In the genomic region with DNA sequence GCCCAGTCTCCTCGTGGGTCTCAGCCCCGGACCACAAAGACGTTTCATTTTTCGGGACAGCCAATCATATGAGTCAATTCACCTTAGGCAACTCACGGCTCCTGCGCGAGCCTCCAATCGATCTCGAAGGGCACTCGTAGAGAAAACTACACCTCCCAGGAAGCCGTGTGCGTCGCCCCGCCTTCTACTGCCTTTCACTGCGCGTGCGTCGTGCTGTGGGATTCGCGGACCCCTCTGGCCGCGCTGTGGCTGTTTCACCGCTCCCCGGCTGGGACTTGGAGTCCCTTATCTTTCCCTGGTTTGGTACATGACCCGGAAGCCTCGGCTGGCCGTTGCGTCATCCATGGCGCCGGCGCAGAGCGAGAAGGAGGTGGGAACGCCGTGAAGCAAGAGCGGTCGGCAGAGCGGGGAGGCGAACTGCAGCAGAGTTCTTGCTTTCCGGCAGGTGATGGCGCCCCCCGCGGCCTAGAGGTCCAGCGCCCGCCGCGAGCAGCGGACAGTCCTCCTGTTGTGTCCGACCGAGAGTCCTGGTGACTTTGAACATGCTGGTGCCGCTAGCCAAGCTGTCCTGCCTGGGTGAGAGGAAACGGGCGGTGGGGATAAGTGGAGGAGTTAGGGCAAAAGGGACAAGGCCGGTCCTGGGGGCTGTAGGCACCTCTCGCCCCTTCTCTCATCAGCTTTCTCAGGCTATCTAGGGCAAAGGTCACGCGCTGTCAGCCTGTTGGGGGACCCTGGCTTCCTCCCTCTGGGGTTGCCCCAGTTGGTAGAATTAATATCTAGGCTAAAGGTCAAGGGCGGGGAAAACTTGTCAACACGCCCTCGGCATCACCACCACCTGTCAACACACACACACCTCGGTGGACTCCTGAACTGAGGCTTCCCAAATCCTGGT, we compare ENCODE assay signal across 1 cellular context.
A peak's percentile ranks its signal among the peaks of the same experiment; 100 is the strongest.
TF ChIP-seq lines count a peak whose summit lies in the region.

A gene (plus strand): TSS at position 382 of the 892 bp plus-strand sequence. CDS start 161 bp downstream, at position 543.

TF ChIP-seq in GM12878, 131 proteins besides CTCF, POLR2A, EP300 and RAD21 (continued from another document):
- TF ChIP-seq, protein P1, sequence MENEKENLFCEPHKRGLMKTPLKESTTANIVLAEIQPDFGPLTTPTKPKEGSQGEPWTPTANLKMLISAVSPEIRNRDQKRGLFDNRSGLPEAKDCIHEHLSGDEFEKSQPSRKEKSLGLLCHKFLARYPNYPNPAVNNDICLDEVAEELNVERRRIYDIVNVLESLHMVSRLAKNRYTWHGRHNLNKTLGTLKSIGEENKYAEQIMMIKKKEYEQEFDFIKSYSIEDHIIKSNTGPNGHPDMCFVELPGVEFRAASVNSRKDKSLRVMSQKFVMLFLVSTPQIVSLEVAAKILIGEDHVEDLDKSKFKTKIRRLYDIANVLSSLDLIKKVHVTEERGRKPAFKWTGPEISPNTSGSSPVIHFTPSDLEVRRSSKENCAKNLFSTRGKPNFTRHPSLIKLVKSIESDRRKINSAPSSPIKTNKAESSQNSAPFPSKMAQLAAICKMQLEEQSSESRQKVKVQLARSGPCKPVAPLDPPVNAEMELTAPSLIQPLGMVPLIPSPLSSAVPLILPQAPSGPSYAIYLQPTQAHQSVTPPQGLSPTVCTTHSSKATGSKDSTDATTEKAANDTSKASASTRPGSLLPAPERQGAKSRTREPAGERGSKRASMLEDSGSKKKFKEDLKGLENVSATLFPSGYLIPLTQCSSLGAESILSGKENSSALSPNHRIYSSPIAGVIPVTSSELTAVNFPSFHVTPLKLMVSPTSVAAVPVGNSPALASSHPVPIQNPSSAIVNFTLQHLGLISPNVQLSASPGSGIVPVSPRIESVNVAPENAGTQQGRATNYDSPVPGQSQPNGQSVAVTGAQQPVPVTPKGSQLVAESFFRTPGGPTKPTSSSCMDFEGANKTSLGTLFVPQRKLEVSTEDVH (IDR thresholded peaks at IDR 0.05; ENCODE audit: low read depth, partially characterized antibody) = no peak
- TF ChIP-seq BRCA1 (IDR thresholded peaks at IDR 0.05; ENCODE audit: low read depth, low read length) (peak; percentile 52; the same call in 1 of the 2 replicates), EZH2 (IDR thresholded peaks at IDR 0.05; ENCODE audit: borderline replicate concordance, control insufficient read depth, low read depth, low read length) (no peak), TCF3 (IDR thresholded peaks at IDR 0.05; ENCODE audit: borderline replicate concordance, insufficient read depth, low read depth, low read length) (no peak), MTA2 (IDR thresholded peaks at IDR 0.05; ENCODE audit: low read depth) (peak; percentile 42; the same call in 1 of the 2 replicates), SREBF2 (IDR thresholded peaks at IDR 0.05; ENCODE audit: low read length) (no peak), NR2C1 (IDR thresholded peaks at IDR 0.05) (peak; percentile 86), RB1 (IDR thresholded peaks at IDR 0.05; ENCODE audit: borderline replicate concordance) (peak; percentile 29; the same call in 1 of the 2 replicates), ZNF24 (IDR thresholded peaks at IDR 0.05) (0 out of 2 replicates have a peak, but pooled peaks have one; percentile 10), CHD4 (IDR thresholded peaks at IDR 0.05) (no peak), SP1 (IDR thresholded peaks at IDR 0.05; ENCODE audit: low read depth, low read length) (peak; percentile 76), JUND (IDR thresholded peaks at IDR 0.05; ENCODE audit: low read depth, low read length) (peak; percentile 71), CHD1 (IDR thresholded peaks at IDR 0.05; ENCODE audit: low read depth, low read length) (0 out of 2 replicates have a peak, but pooled peaks have one; percentile 55), NR2C2 (IDR thresholded peaks at IDR 0.05; ENCODE audit: borderline replicate concordance, control insufficient read depth, insufficient read length, low read depth) (no peak), LARP7 (IDR thresholded peaks at IDR 0.05) (peak; percentile 75), IKZF1 (conservative IDR thresholded peaks at IDR 0.05) (peak; percentile 99), SUZ12 (IDR thresholded peaks at IDR 0.05; ENCODE audit: unreplicated experiment) (no peak), EED (IDR thresholded peaks at IDR 0.05; ENCODE audit: low read depth) (no peak; the same call in 1 of the 2 replicates), MEF2B (IDR thresholded peaks at IDR 0.05; ENCODE audit: partially characterized antibody, poor library complexity, severe bottlenecking) (peak; percentile 24), NBN (IDR thresholded peaks at IDR 0.05) (peak; percentile 60; the same call in 1 of the 2 replicates), PML (IDR thresholded peaks at IDR 0.05; ENCODE audit: low read length) (no peak), CREM (IDR thresholded peaks at IDR 0.05; ENCODE audit: low read depth) (peak; percentile 95), HDGF (IDR thresholded peaks at IDR 0.05) (peak; percentile 96), ETV6 (conservative IDR thresholded peaks at IDR 0.05 in 1 of 2, IDR thresholded peaks at IDR 0.05 in 1 of 2; ENCODE audit: borderline replicate concordance in 1 of 2, low read depth in 1 of 2) (no peak), IRF4 (IDR thresholded peaks at IDR 0.05; ENCODE audit: low read depth, low read length) (no peak), RBBP5 (conservative IDR thresholded peaks at IDR 0.05) (peak; percentile 46; the same call in 1 of the 2 replicates), CHD2 (IDR thresholded peaks at IDR 0.05; ENCODE audit: borderline replicate concordance, low read depth, low read length) (peak; percentile 94), BCL11A (IDR thresholded peaks at IDR 0.05; ENCODE audit: low read depth, low read length) (0 out of 2 replicates have a peak, but pooled peaks have one; percentile 4)
- TF ChIP-seq, protein P2, sequence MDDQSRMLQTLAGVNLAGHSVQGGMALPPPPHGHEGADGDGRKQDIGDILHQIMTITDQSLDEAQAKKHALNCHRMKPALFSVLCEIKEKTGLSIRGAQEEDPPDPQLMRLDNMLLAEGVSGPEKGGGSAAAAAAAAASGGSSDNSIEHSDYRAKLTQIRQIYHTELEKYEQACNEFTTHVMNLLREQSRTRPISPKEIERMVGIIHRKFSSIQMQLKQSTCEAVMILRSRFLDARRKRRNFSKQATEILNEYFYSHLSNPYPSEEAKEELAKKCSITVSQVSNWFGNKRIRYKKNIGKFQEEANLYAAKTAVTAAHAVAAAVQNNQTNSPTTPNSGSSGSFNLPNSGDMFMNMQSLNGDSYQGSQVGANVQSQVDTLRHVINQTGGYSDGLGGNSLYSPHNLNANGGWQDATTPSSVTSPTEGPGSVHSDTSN (IDR thresholded peaks at IDR 0.05; ENCODE audit: insufficient replicate concordance, low read depth, low read length) = no peak
- TF ChIP-seq, protein P3, sequence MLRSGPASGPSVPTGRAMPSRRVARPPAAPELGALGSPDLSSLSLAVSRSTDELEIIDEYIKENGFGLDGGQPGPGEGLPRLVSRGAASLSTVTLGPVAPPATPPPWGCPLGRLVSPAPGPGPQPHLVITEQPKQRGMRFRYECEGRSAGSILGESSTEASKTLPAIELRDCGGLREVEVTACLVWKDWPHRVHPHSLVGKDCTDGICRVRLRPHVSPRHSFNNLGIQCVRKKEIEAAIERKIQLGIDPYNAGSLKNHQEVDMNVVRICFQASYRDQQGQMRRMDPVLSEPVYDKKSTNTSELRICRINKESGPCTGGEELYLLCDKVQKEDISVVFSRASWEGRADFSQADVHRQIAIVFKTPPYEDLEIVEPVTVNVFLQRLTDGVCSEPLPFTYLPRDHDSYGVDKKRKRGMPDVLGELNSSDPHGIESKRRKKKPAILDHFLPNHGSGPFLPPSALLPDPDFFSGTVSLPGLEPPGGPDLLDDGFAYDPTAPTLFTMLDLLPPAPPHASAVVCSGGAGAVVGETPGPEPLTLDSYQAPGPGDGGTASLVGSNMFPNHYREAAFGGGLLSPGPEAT (IDR thresholded peaks at IDR 0.05; ENCODE audit: low read depth) = peak; percentile 56
- TF ChIP-seq, protein P4, sequence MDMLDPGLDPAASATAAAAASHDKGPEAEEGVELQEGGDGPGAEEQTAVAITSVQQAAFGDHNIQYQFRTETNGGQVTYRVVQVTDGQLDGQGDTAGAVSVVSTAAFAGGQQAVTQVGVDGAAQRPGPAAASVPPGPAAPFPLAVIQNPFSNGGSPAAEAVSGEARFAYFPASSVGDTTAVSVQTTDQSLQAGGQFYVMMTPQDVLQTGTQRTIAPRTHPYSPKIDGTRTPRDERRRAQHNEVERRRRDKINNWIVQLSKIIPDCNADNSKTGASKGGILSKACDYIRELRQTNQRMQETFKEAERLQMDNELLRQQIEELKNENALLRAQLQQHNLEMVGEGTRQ (IDR thresholded peaks at IDR 0.05; ENCODE audit: borderline replicate concordance, low read depth, low read length) = no peak; the same call in 1 of the 2 replicates
- TF ChIP-seq, protein P5, sequence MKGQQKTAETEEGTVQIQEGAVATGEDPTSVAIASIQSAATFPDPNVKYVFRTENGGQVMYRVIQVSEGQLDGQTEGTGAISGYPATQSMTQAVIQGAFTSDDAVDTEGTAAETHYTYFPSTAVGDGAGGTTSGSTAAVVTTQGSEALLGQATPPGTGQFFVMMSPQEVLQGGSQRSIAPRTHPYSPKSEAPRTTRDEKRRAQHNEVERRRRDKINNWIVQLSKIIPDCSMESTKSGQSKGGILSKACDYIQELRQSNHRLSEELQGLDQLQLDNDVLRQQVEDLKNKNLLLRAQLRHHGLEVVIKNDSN (IDR thresholded peaks at IDR 0.05; ENCODE audit: borderline replicate concordance, extremely low read length, insufficient read depth, low read depth, low read length) = no peak
- TF ChIP-seq, protein P6, sequence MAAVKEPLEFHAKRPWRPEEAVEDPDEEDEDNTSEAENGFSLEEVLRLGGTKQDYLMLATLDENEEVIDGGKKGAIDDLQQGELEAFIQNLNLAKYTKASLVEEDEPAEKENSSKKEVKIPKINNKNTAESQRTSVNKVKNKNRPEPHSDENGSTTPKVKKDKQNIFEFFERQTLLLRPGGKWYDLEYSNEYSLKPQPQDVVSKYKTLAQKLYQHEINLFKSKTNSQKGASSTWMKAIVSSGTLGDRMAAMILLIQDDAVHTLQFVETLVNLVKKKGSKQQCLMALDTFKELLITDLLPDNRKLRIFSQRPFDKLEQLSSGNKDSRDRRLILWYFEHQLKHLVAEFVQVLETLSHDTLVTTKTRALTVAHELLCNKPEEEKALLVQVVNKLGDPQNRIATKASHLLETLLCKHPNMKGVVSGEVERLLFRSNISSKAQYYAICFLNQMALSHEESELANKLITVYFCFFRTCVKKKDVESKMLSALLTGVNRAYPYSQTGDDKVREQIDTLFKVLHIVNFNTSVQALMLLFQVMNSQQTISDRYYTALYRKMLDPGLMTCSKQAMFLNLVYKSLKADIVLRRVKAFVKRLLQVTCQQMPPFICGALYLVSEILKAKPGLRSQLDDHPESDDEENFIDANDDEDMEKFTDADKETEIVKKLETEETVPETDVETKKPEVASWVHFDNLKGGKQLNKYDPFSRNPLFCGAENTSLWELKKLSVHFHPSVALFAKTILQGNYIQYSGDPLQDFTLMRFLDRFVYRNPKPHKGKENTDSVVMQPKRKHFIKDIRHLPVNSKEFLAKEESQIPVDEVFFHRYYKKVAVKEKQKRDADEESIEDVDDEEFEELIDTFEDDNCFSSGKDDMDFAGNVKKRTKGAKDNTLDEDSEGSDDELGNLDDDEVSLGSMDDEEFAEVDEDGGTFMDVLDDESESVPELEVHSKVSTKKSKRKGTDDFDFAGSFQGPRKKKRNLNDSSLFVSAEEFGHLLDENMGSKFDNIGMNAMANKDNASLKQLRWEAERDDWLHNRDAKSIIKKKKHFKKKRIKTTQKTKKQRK (IDR thresholded peaks at IDR 0.05; ENCODE audit: low read depth, low read length) = peak; percentile 22; the same call in 1 of the 2 replicates
- TF ChIP-seq, protein P7, sequence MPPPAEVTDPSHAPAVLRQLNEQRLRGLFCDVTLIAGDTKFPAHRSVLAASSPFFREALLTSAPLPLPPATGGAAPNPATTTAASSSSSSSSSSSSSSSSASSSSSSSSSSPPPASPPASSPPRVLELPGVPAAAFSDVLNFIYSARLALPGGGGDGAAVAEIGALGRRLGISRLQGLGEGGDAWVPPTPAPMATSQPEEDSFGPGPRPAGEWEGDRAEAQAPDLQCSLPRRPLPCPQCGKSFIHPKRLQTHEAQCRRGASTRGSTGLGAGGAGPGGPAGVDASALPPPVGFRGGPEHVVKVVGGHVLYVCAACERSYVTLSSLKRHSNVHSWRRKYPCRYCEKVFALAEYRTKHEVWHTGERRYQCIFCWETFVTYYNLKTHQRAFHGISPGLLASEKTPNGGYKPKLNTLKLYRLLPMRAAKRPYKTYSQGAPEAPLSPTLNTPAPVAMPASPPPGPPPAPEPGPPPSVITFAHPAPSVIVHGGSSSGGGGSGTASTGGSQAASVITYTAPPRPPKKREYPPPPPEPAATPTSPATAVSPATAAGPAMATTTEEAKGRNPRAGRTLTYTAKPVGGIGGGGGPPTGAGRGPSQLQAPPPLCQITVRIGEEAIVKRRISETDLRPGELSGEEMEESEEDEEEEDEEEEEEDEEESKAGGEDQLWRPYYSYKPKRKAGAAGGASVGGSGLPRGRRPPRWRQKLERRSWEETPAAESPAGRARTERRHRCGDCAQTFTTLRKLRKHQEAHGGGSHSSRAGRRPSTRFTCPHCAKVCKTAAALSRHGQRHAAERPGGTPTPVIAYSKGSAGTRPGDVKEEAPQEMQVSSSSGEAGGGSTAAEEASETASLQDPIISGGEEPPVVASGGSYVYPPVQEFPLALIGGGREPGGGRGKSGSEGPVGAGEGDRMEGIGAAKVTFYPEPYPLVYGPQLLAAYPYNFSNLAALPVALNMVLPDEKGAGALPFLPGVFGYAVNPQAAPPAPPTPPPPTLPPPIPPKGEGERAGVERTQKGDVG (CRISPR knock-in tag; IDR thresholded peaks at IDR 0.05) = no peak
- TF ChIP-seq, protein P8, sequence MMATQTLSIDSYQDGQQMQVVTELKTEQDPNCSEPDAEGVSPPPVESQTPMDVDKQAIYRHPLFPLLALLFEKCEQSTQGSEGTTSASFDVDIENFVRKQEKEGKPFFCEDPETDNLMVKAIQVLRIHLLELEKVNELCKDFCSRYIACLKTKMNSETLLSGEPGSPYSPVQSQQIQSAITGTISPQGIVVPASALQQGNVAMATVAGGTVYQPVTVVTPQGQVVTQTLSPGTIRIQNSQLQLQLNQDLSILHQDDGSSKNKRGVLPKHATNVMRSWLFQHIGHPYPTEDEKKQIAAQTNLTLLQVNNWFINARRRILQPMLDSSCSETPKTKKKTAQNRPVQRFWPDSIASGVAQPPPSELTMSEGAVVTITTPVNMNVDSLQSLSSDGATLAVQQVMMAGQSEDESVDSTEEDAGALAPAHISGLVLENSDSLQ (IDR thresholded peaks at IDR 0.05) = peak; percentile 85
- TF ChIP-seq, protein P9, sequence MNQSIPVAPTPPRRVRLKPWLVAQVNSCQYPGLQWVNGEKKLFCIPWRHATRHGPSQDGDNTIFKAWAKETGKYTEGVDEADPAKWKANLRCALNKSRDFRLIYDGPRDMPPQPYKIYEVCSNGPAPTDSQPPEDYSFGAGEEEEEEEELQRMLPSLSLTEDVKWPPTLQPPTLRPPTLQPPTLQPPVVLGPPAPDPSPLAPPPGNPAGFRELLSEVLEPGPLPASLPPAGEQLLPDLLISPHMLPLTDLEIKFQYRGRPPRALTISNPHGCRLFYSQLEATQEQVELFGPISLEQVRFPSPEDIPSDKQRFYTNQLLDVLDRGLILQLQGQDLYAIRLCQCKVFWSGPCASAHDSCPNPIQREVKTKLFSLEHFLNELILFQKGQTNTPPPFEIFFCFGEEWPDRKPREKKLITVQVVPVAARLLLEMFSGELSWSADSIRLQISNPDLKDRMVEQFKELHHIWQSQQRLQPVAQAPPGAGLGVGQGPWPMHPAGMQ (IDR thresholded peaks at IDR 0.05; ENCODE audit: borderline replicate concordance) = no peak
TF ChIP-seq in GM12878: peak in this region for 63.
